In the genomic region with DNA sequence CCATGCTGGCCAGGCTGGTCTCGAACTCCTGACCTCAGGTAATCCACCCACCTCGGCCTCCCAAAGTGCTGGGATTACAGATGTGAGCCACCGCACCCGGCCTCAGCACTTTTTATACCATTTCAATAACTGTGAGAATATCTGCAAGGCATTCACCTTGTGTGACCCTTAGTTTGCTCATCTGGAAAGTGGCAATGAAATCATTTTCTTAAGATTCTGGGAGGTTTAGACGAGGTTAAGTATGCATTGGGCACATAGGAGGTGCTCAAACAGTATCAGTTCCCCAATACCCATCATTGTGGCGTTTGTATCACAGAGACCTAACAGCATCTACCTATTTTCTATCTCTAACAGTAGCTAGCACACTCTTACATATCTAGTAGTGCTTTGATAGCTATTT, we compare ENCODE assay signal across 17 cellular contexts.
DNase-seq lines count a peak whose midpoint lies in the region; ATAC-seq and TF ChIP-seq lines count a peak whose summit lies in the region.
"Had no signal": no experiment of that assay in that cellular context is flagged by ENCODE, and none has a peak within 500 bp of the region (broad histone marks: within the 10 kb centered on the region; RNA-seq: fewer than 3 reads in every experiment).

No MANE protein-coding gene starts in this region.

- no peaks in the 10 kb centered on the region for H3K4me1 ChIP-seq in CD8-positive, alpha-beta memory T cell (ENCODE audit: insufficient read depth, low read length)

- no peaks in the 10 kb centered on the region for H3K36me3 ChIP-seq in GM06990 (ENCODE audit: control insufficient read depth, insufficient read depth, low read length)
- no peaks in the 10 kb centered on the region for H3K36me3 ChIP-seq in CD8-positive, alpha-beta memory T cell (ENCODE audit: insufficient read depth, low read length)

- in situ Hi-C loops in GM13977 (cut with MboI; ENCODE audit: low pct_unique_long_range_greater_than_20kb, low sequenced_read_pairs, unreplicated experiment): no loop called here

- H3K9me3 Mint-ChIP-seq in activated B cell treated with CpG ODN at 0.5 μM for 24 hours: no peaks in the 10 kb centered on the region
- H3K9me3 Mint-ChIP-seq in CD8-positive, alpha-beta memory T cell: peaks cover 0 to 8% (median 0%) of the 10 kb centered on the region in 5 donors

- no peaks in the 10 kb centered on the region for H3K9me3 ChIP-seq in CD8-positive, alpha-beta memory T cell (ENCODE audit: low read length)

- intact Hi-C loops in activated B cell treated with CpG ODN at 0.5 μM for 24 hours (cut with micrococcal nuclease): no loop called here

- POLR2A ChIA-PET in activated B cell treated with CpG ODN at 0.5 μM for 24 hours (lab: Charles Lee): no interaction called here
- POLR2A ChIA-PET in CD8-positive, alpha-beta memory T cell (lab: Charles Lee): no interaction called here

- ATAC-seq in GM21360 (IDR thresholded peaks at IDR 0.05; ENCODE audit: unreplicated experiment) (peak; percentile 38), activated B cell treated with CpG ODN at 0.5 μM for 24 hours (ENCODE audit: low read depth) (peak; percentile 26), HG02973 (IDR thresholded peaks at IDR 0.05; ENCODE audit: unreplicated experiment) (no peak)

- CTCF ChIA-PET in activated B cell treated with CpG ODN at 0.5 μM for 24 hours (lab: Charles Lee): no interaction called here
- CTCF ChIA-PET in CD8-positive, alpha-beta memory T cell (lab: Charles Lee): no interaction called here

- DNase-seq in GM06990 (ENCODE audit: extremely low read depth, insufficient read length) (peak; percentile 70), GM13977 (ENCODE audit: low spot score) (peak; percentile 21), activated B cell treated with CpG ODN at 0.5 μM for 24 hours (no peak), NCI-H82 (lab: John Stamatoyannopoulos, UW) (no peak), SIG-M5 (lab: John Stamatoyannopoulos, UW) (no peak)
- DNase-seq in CD8-positive, alpha-beta memory T cell: no peak
- DNase-seq: Calu3, DMS 273 treated with DMSO at 0.1 percent for 48 hours, DMS79, GOT3, H9, IMR-90, Kasumi-1, KBM-7 had no signal

- TF ChIP-seq CTCF in GM06990 (IDR thresholded peaks at IDR 0.05; ENCODE audit: insufficient read depth, low read length, poor library complexity, severe bottlenecking): no peak
- TF ChIP-seq CTCF in GM13977 (IDR thresholded peaks at IDR 0.05; ENCODE audit: extremely low read depth, insufficient read depth, missing control alignments): no peak
- TF ChIP-seq CTCF in activated B cell treated with CpG ODN at 0.5 μM for 24 hours (IDR thresholded peaks at IDR 0.05): no peak

- H3K27ac Mint-ChIP-seq in activated B cell treated with CpG ODN at 0.5 μM for 24 hours: no peak overlapping the region
- H3K27ac Mint-ChIP-seq in CD8-positive, alpha-beta memory T cell: no peak overlapping the region
- H3K27ac Mint-ChIP-seq: H9 had no signal

- H3K4me1 Mint-ChIP-seq in activated B cell treated with CpG ODN at 0.5 μM for 24 hours: peaks cover 11% of the 10 kb centered on the region
- H3K4me1 Mint-ChIP-seq in CD8-positive, alpha-beta memory T cell: no peaks in the 10 kb centered on the region

- H3K27me3 Mint-ChIP-seq in activated B cell treated with CpG ODN at 0.5 μM for 24 hours: no peaks in the 10 kb centered on the region
- H3K27me3 Mint-ChIP-seq in CD8-positive, alpha-beta memory T cell: no peaks in the 10 kb centered on the region

- H3K36me3 Mint-ChIP-seq in activated B cell treated with CpG ODN at 0.5 μM for 24 hours (ENCODE audit: low read depth): no peaks in the 10 kb centered on the region
- peaks cover 0 to 1% (median 0%) of the 10 kb centered on the region in 3 donors for H3K36me3 Mint-ChIP-seq in CD8-positive, alpha-beta memory T cell

- no peaks in the 10 kb centered on the region for H3K27me3 ChIP-seq in GM06990 (replicated peaks; ENCODE audit: control insufficient read depth, insufficient read depth, low read length)
- H3K27me3 ChIP-seq in CD8-positive, alpha-beta memory T cell (ENCODE audit: insufficient read depth, low read length, poor library complexity, severe bottlenecking): no peaks in the 10 kb centered on the region

- H3K4me3 Mint-ChIP-seq in activated B cell treated with CpG ODN at 0.5 μM for 24 hours: no peak overlapping the region
- no peak overlapping the region for H3K4me3 Mint-ChIP-seq in CD8-positive, alpha-beta memory T cell
- H3K4me3 Mint-ChIP-seq: H9 had no signal

- no peak overlapping the region for H3K27ac ChIP-seq in CD8-positive, alpha-beta memory T cell (ENCODE audit: low read depth, low read length)
- H3K27ac ChIP-seq: 22Rv1 had no signal

- no peak overlapping the region for H3K4me3 ChIP-seq in GM06990 (replicated peaks; ENCODE audit: low read depth, low read length)
- H3K4me3 ChIP-seq in CD8-positive, alpha-beta memory T cell (ENCODE audit: low read length): no peak overlapping the region

Comparison
In these comparisons a context has a peak if more than half of its experiments do, and no peak if none do; other contexts are left out.
1. DNase-seq: peak in GM06990 (single experiment) and GM13977 (single experiment); none in activated B cell treated with CpG ODN at 0.5 μM for 24 hours (single experiment), NCI-H82 (single experiment), CD8-positive, alpha-beta memory T cell (0 of 5) and SIG-M5 (single experiment).